In genomic region chr9:72169185-72169584, GRCh38 we compare ENCODE assay signal across 28 cellular contexts. TPM values are rescaled to one million over a fixed set of nuclear protein-coding genes. Genes with fewer than 3 reads are reported as not detected.
"Had no signal": no experiment of that assay in that cellular context is flagged by ENCODE, and none has a peak within 500 bp of the region (broad histone marks: within the 10 kb centered on the region; RNA-seq: fewer than 3 reads in every experiment).

No MANE protein-coding gene starts in this region.

- H3K4me1 Mint-ChIP-seq: activated T-helper 17 cell treated with anti-CD3 and anti-CD28 coated beads, Interleukin-2, amount 50 U/mL, for 72 hours; central memory CD8-positive, alpha-beta T cell; immature natural killer cell; WTC11 had no signal

- H3K79me2 ChIP-seq: hepatocyte had no signal

- H3K36me3 ChIP-seq: lower lobe of right lung, sigmoid colon, uterus had no signal

- H3K27me3 ChIP-seq: hepatocyte, sigmoid colon, testis, uterus had no signal

- H3K27ac Mint-ChIP-seq: activated naive CD4-positive, alpha-beta T cell treated with anti-CD3 and anti-CD28 coated beads, Interleukin-2, amount 50 U/mL, for 72 hours; activated T-helper 17 cell treated with anti-CD3 and anti-CD28 coated beads, Interleukin-2, amount 50 U/mL, for 72 hours; immature natural killer cell; nephron progenitor cell; stimulated activated naive B cell treated with anti-CD40 and anti-IgM and Interleukin-4, amounts not matched to agents 10 μg/mL and 1 μg/mL and 100 μg/mL, for 72 hours; WTC11 had no signal

- H3K4me1 ChIP-seq: lower lobe of right lung, sigmoid colon, testis, uterus had no signal

- H3K9me3 ChIP-seq: lower lobe of right lung, mucosa of descending colon, sigmoid colon, testis, uterus had no signal

- H3K4me2 ChIP-seq: hepatocyte had no signal

- ATAC-seq: activated naive CD4-positive, alpha-beta T cell treated with anti-CD3 and anti-CD28 coated beads, Interleukin-2, amount 50 U/mL, for 72 hours; activated T-helper 17 cell treated with anti-CD3 and anti-CD28 coated beads, Interleukin-2, amount 50 U/mL, for 72 hours; esophagus mucosa; lower lobe of right lung; mucosa of descending colon; stimulated activated naive B cell treated with anti-CD40 and anti-IgM and Interleukin-4, amounts not matched to agents 10 μg/mL and 1 μg/mL and 100 μg/mL, for 72 hours; WTC11 had no signal

- H3K27ac ChIP-seq: hepatocyte, lower lobe of right lung, sigmoid colon, testis, uterus had no signal

- H3K9me3 Mint-ChIP-seq: activated naive CD4-positive, alpha-beta T cell treated with anti-CD3 and anti-CD28 coated beads, Interleukin-2, amount 50 U/mL, for 72 hours; activated T-helper 17 cell treated with anti-CD3 and anti-CD28 coated beads, Interleukin-2, amount 50 U/mL, for 72 hours; central memory CD8-positive, alpha-beta T cell; immature natural killer cell; stimulated activated naive B cell treated with anti-CD40 and anti-IgM and Interleukin-4, amounts not matched to agents 10 μg/mL and 1 μg/mL and 100 μg/mL, for 72 hours had no signal

- H3K36me3 Mint-ChIP-seq: activated naive CD4-positive, alpha-beta T cell treated with anti-CD3 and anti-CD28 coated beads, Interleukin-2, amount 50 U/mL, for 72 hours; immature natural killer cell; stimulated activated naive B cell treated with anti-CD40 and anti-IgM and Interleukin-4, amounts not matched to agents 10 μg/mL and 1 μg/mL and 100 μg/mL, for 72 hours; WTC11 had no signal

- H3K4me3 ChIP-seq: hepatocyte, lower lobe of right lung, mucosa of descending colon, sigmoid colon, testis, uterus had no signal

- DNase-seq: activated T-cell treated with anti-CD3 and anti-CD28 coated beads, Interleukin-2, amount 50 U/mL, for 1 hour; effector memory CD4-positive, alpha-beta T cell; foreskin melanocyte; glutamatergic neuron; immature natural killer cell; kidney glomerular epithelial cell; lower lobe of right lung; mesendoderm; mucosa of descending colon; nephron progenitor cell; nucleus accumbens; sigmoid colon; stimulated activated CD4-positive, alpha-beta T cell treated with anti-CD3 and anti-CD28 coated beads, Interleukin-2, amount 100 ng/mL, for 48 hours; stimulated activated CD8-positive, alpha-beta memory T cell treated with anti-CD3 and anti-CD28 coated beads, Interleukin-4, amount 100 ng/mL, for 48 hours; stimulated activated naive B cell treated with anti-CD40 and anti-IgM and Interleukin-4, amounts not matched to agents 10 μg/mL and 1 μg/mL and 100 μg/mL, for 72 hours; T1000; testis; trophoblast cell; uterus had no signal

- H3K4me3 Mint-ChIP-seq: activated T-helper 17 cell treated with anti-CD3 and anti-CD28 coated beads, Interleukin-2, amount 50 U/mL, for 72 hours; central memory CD8-positive, alpha-beta T cell; immature natural killer cell; nephron progenitor cell; stimulated activated naive B cell treated with anti-CD40 and anti-IgM and Interleukin-4, amounts not matched to agents 10 μg/mL and 1 μg/mL and 100 μg/mL, for 72 hours; WTC11 had no signal

- H2AFZ ChIP-seq: hepatocyte had no signal

RNA-seq across cellular contexts. Expression of gene GDA, which starts 19.9 kb away (rescaled TPM):
- total RNA-seq: activated naive CD4-positive, alpha-beta T cell treated with anti-CD3 and anti-CD28 coated beads, Interleukin-2, amount 50 U/mL, for 72 hours; activated T-helper 17 cell treated with anti-CD3 and anti-CD28 coated beads, Interleukin-2, amount 50 U/mL, for 72 hours; astrocyte; dermis microvascular lymphatic vessel endothelial cell; endothelial cell of umbilical vein had no signal
